In the genomic region with DNA sequence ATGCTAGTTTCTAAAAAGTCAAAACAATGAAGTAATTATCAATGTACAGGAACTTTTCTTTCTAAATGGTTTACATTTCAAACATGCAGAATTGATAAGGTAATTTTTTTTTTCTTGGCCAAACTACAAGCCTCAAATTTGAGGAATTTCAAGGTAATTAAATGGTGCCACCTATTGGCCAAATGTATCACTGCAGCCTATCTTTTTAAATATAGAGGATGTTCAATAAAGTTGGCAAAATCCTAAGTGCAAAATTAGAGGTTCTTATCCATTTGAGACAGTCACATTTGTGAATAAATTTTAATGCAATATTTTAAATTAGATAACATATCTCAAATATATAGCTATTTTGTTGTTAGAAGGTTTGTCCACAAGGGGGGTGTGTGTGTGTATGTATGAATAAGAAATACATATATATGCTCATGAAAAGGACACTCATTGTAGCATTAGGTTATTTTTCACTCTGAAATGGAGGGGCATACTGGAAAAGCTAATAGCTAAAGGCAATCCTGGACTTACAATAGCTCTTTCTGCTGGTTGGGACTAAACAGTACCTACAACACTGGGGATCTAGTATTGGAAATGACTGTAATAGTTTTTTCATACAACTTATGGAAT, we compare ENCODE assay signal across 8 cellular contexts. TPM values are rescaled to one million over a fixed set of nuclear protein-coding genes. Genes with fewer than 3 reads are reported as not detected.
DNase-seq lines count a peak whose midpoint lies in the region; ATAC-seq and TF ChIP-seq lines count a peak whose summit lies in the region.

No MANE protein-coding gene starts in this region.

- H3K9me3 Mint-ChIP-seq in endothelial cell (ENCODE audit: unreplicated experiment) (no peaks in the 10 kb centered on the region), neural progenitor cell (no peaks in the 10 kb centered on the region)

- CTCF ChIA-PET in HCT116 (lab: Charles Lee): interaction anchor here (0.7 to 1.4 kb wide), 5 partner anchors 11 to 571 kb away, joined by 3 to 17 read pairs (median 4); no protein-coding TSS in a partner anchor
- CTCF ChIA-PET in PC-3 (lab: Charles Lee): interaction anchor here (0.5 to 1.5 kb wide), 5 partner anchors 12 to 544 kb away, joined by 3 to 4 read pairs (median 4); no protein-coding TSS in a partner anchor

- no peak for TF ChIP-seq POLR2A in HCT116 (IDR thresholded peaks at IDR 0.05; ENCODE audit: borderline replicate concordance, extremely low read depth, insufficient read depth, insufficient read length)

- H3K27me3 Mint-ChIP-seq in endothelial cell (ENCODE audit: unreplicated experiment) (no peaks in the 10 kb centered on the region), neural progenitor cell (ENCODE audit: insufficient read depth, low read depth) (no peaks in the 10 kb centered on the region)

- H3F3A ChIP-seq in PC-3 (ENCODE audit: low read length, unreplicated experiment) (no peaks in the 10 kb centered on the region), neural progenitor cell (ENCODE audit: low read depth) (no peaks in the 10 kb centered on the region)

- intact Hi-C loops in HCT116 (cut with micrococcal nuclease): loop anchor here (1.0 to 5.0 kb wide), 3 partner anchors 234 to 544 kb away; no protein-coding TSS in a partner anchor
- intact Hi-C loops in PC-3 (cut with micrococcal nuclease): loop anchor here (1.0 to 10.0 kb wide), 3 partner anchors 127 to 544 kb away; partner anchors contain the start of gene LYPD6

- H3K9me3 ChIP-seq in HCT116 (ENCODE audit: control insufficient read depth in 1 of 2, insufficient read depth in 1 of 2, low read depth in 1 of 2, low read length in 2 of 2): no peaks in the 10 kb centered on the region
- H3K9me3 ChIP-seq in PC-3 (ENCODE audit: low read length): no peaks in the 10 kb centered on the region
- H3K9me3 ChIP-seq in neural progenitor cell (ENCODE audit: low read depth): no peaks in the 10 kb centered on the region

- H3K36me3 ChIP-seq in HCT116 (ENCODE audit: control insufficient read depth in 1 of 2, insufficient read depth in 2 of 2, low read length in 2 of 2) (no peaks in the 10 kb centered on the region), PC-3 (ENCODE audit: low read depth, low read length) (no peaks in the 10 kb centered on the region), neural progenitor cell (no peaks in the 10 kb centered on the region)

- RAD21 ChIA-PET in HCT116 (lab: Charles Lee; ENCODE audit: low non-redundant PET in 1 of 2, low total read pairs in 2 of 2, uncharacterized antibody in 2 of 2, unreplicated experiment in 2 of 2): interaction anchor here in 1 of 2 experiments (1.1 kb wide), 1 partner anchor 544 kb away, joined by 4 read pairs; no protein-coding TSS in a partner anchor

- DNase-seq in NCI-H2029 treated with DMSO at 0.1 percent for 48 hours (lab: John Stamatoyannopoulos, UW): peak; percentile 51
- DNase-seq in NCI-H2029 (lab: John Stamatoyannopoulos, UW): no peak
- no peak for DNase-seq in HCT116 (ENCODE audit: low read depth, low spot score)
- DNase-seq in PC-3: peak; percentile 77
- DNase-seq in endothelial cell (ENCODE audit: low spot score): peak; percentile 51
- peak; percentile 45 for DNase-seq in neural progenitor cell (ENCODE audit: low spot score)

- TF ChIP-seq CTCF in HCT116 (IDR thresholded peaks at IDR 0.05 in 2 of 3, conservative IDR thresholded peaks at IDR 0.05 in 1 of 3; ENCODE audit: borderline replicate concordance in 1 of 3, insufficient read depth in 1 of 3, low read depth in 2 of 3, low read length in 2 of 3): peak; percentile 66 to 94 (median 79)
- TF ChIP-seq CTCF in PC-3 (conservative IDR thresholded peaks at IDR 0.05; ENCODE audit: low read depth, low read length): peak; percentile 92
- peak; percentile 98 for TF ChIP-seq CTCF in endothelial cell (IDR thresholded peaks at IDR 0.05; ENCODE audit: unreplicated experiment)
- peak; percentile 97 for TF ChIP-seq CTCF in neural progenitor cell (IDR thresholded peaks at IDR 0.05)

- peaks cover 5% of the 10 kb centered on the region for H3K4me1 Mint-ChIP-seq in endothelial cell (ENCODE audit: unreplicated experiment)
- no peaks in the 10 kb centered on the region for H3K4me1 Mint-ChIP-seq in neural progenitor cell

- H3K4me1 ChIP-seq in HCT116 (ENCODE audit: control insufficient read depth in 1 of 2, insufficient read depth in 2 of 2, low read length in 2 of 2) (no peaks in the 10 kb centered on the region), PC-3 (ENCODE audit: insufficient read depth, low read length) (peaks cover 19% of the 10 kb centered on the region), neural progenitor cell (no peaks in the 10 kb centered on the region)

- no peaks in the 10 kb centered on the region for H3K36me3 Mint-ChIP-seq in endothelial cell (ENCODE audit: low read depth, unreplicated experiment)
- H3K36me3 Mint-ChIP-seq in neural progenitor cell: no peaks in the 10 kb centered on the region

- no peak overlapping the region for H2AFZ ChIP-seq in HCT116 (ENCODE audit: low read depth, low read length, poor library complexity, severe bottlenecking)
- no peak overlapping the region for H2AFZ ChIP-seq in PC-3 (ENCODE audit: low read length)
- H2AFZ ChIP-seq in neural progenitor cell (replicated peaks): no peak overlapping the region

- peak; percentile 82 for TF ChIP-seq RAD21 in HCT116 (IDR thresholded peaks at IDR 0.05; ENCODE audit: low read depth)

- H3K4me3 Mint-ChIP-seq in endothelial cell (ENCODE audit: unreplicated experiment) (no peak overlapping the region), neural progenitor cell (no peak overlapping the region)

- H3K4me2 ChIP-seq in HCT116 (ENCODE audit: low read length) (no peak overlapping the region), PC-3 (ENCODE audit: low read length) (peak overlapping the region; percentile 61), neural progenitor cell (no peak overlapping the region)

- H3K27ac ChIP-seq in HCT116 (ENCODE audit: low read depth, low read length): no peak overlapping the region
- H3K27ac ChIP-seq in PC-3 (ENCODE audit: low read length): no peak overlapping the region
- no peak overlapping the region for H3K27ac ChIP-seq in neural progenitor cell

- H3K9ac ChIP-seq in HCT116 (ENCODE audit: low read length): no peak overlapping the region
- H3K9ac ChIP-seq in PC-3 (ENCODE audit: low read length): no peak overlapping the region
- no peak overlapping the region for H3K9ac ChIP-seq in neural progenitor cell

- POLR2A ChIA-PET in HCT116 (lab: Charles Lee): no interaction called here
- POLR2A ChIA-PET in PC-3 (lab: Charles Lee; ENCODE audit: unreplicated experiment): no interaction called here

- H3K4me3 ChIP-seq in HCT116 (replicated peaks in 1 of 2; ENCODE audit: low read depth in 1 of 2, low read length in 2 of 2): no peak overlapping the region
- no peak overlapping the region for H3K4me3 ChIP-seq in PC-3 (ENCODE audit: low read length)
- no peak overlapping the region for H3K4me3 ChIP-seq in neural progenitor cell

- BruUV-seq in HCT116 (replicated peaks; lab: Mats Ljungman, UMichigan) (no TSS peak), PC-3 (replicated peaks; lab: Mats Ljungman, UMichigan) (no TSS peak)

- H3K79me2 ChIP-seq in HCT116 (ENCODE audit: insufficient read depth, low read length) (no peaks in the 10 kb centered on the region), PC-3 (ENCODE audit: low read length) (no peaks in the 10 kb centered on the region), neural progenitor cell (ENCODE audit: low read depth) (no peaks in the 10 kb centered on the region)

- no peaks in the 10 kb centered on the region for H3K27me3 ChIP-seq in HCT116 (ENCODE audit: insufficient read depth, low read length)
- no peaks in the 10 kb centered on the region for H3K27me3 ChIP-seq in PC-3 (ENCODE audit: low read length)
- no peaks in the 10 kb centered on the region for H3K27me3 ChIP-seq in neural progenitor cell

- H3K9me2 ChIP-seq in HCT116 (ENCODE audit: insufficient read depth) (no peaks in the 10 kb centered on the region), PC-3 (replicated peaks; ENCODE audit: low read length) (no peaks in the 10 kb centered on the region)

- ATAC-seq in HCT116: no peak
- no peak for ATAC-seq in PC-3
- no peak for ATAC-seq in GM21423 (IDR thresholded peaks at IDR 0.05; ENCODE audit: unreplicated experiment)
- ATAC-seq in GM18907 (IDR thresholded peaks at IDR 0.05; ENCODE audit: unreplicated experiment): no peak

- H3K27ac Mint-ChIP-seq in endothelial cell (ENCODE audit: unreplicated experiment) (no peak overlapping the region), neural progenitor cell (no peak overlapping the region)

- no peaks in the 10 kb centered on the region for H4K20me1 ChIP-seq in HCT116 (ENCODE audit: insufficient read depth)
- H4K20me1 ChIP-seq in PC-3 (ENCODE audit: low read length): no peaks in the 10 kb centered on the region
- no peaks in the 10 kb centered on the region for H4K20me1 ChIP-seq in neural progenitor cell (ENCODE audit: low read depth)

TF ChIP-seq in HCT116, 20 proteins besides CTCF, POLR2A, EP300 and RAD21 (continues in another document):
- no peak for TF ChIP-seq FOSL1 (IDR thresholded peaks at IDR 0.05; ENCODE audit: low read depth)
- no peak for TF ChIP-seq JUND (IDR thresholded peaks at IDR 0.05)
- no peak for TF ChIP-seq ZBTB33 (IDR thresholded peaks at IDR 0.05; ENCODE audit: extremely low read depth, insufficient replicate concordance, low read length)
- no peak for TF ChIP-seq CEBPB (IDR thresholded peaks at IDR 0.05; ENCODE audit: low read depth)
- no peak for TF ChIP-seq SP1 (IDR thresholded peaks at IDR 0.05; ENCODE audit: low read depth)
- no peak for TF ChIP-seq ZFX (IDR thresholded peaks at IDR 0.05)
- no peak for TF ChIP-seq ELF1 (IDR thresholded peaks at IDR 0.05; ENCODE audit: borderline replicate concordance, low read depth)
- TF ChIP-seq ZNF274 (IDR thresholded peaks at IDR 0.05; ENCODE audit: low read depth, low read length): no peak
- TF ChIP-seq POLR2AphosphoS5 (IDR thresholded peaks at IDR 0.05; ENCODE audit: low read depth, low read length): no peak

RNA-seq across cellular contexts. Expression of gene MMADHC, which starts 26.2 kb away (rescaled TPM):
- total RNA-seq in HCT116 (2021; ENCODE audit: unreplicated experiment) (135 TPM), PC-3 (2014; rRNA removed) (99.1 and 130 TPM in 2 replicates), endothelial cell (ENCODE audit: unreplicated experiment) (86.0 TPM), neural progenitor cell (ENCODE audit: low replicate concordance) (149 and 178 TPM in 2 replicates)
- 66.9 and 92.7 TPM in 2 replicates for polyA plus RNA-seq in HCT116 (2012)

Comparison
In these comparisons a context has a peak if more than half of its experiments do, and no peak if none do; other contexts are left out.
1. DNase-seq: peak in NCI-H2029 treated with DMSO at 0.1 percent for 48 hours (single experiment), PC-3 (single experiment), endothelial cell (single experiment) and neural progenitor cell (single experiment); none in NCI-H2029 (single experiment) and HCT116 (single experiment).
2. Peak in every context shown above with its lines, with median percentiles within 50 percentile points of each other: CTCF ChIP-seq.